In genomic region chr2:144446136-144446535, GRCh38 we compare ENCODE assay signal across 27 cellular contexts.
DNase-seq lines count a peak whose midpoint lies in the region; ATAC-seq and TF ChIP-seq lines count a peak whose summit lies in the region.
"Had no signal": no experiment of that assay in that cellular context is flagged by ENCODE, and none has a peak within 500 bp of the region (broad histone marks: within the 10 kb centered on the region; RNA-seq: fewer than 3 reads in every experiment).

No MANE protein-coding gene starts in this region.

- TF ChIP-seq CTCF in dorsolateral prefrontal cortex (IDR thresholded peaks at IDR 0.05 in 54 of 56, conservative IDR thresholded peaks at IDR 0.05 in 2 of 56; ENCODE audit: low read depth in 1 of 56, partially characterized antibody in 56 of 56): no peak
- TF ChIP-seq CTCF in neural crest cell (conservative IDR thresholded peaks at IDR 0.05): no peak
- TF ChIP-seq CTCF in MCF 10A (IDR thresholded peaks at IDR 0.05; ENCODE audit: unreplicated experiment): no peak

- H3K27ac Mint-ChIP-seq in stimulated activated naive CD8-positive, alpha-beta T cell treated with anti-CD3 and anti-CD28 coated beads, Interleukin-15, Interleukin-2, amounts not matched to agents 100 ng/mL and 50 ng/mL, for 24 hours: peak overlapping the region; percentile 46
- no peak overlapping the region for H3K27ac Mint-ChIP-seq in stimulated activated naive CD8-positive, alpha-beta T cell treated with anti-CD3 and anti-CD28 coated beads, Interleukin-15, amount 100 ng/mL, for 72 hours
- no peak overlapping the region for H3K27ac Mint-ChIP-seq in neural crest cell (ENCODE audit: unreplicated experiment)
- H3K27ac Mint-ChIP-seq in MCF 10A (ENCODE audit: low read depth, unreplicated experiment): no peak overlapping the region
- H3K27ac Mint-ChIP-seq: activated CD4-positive, alpha-beta T cell treated with anti-CD3 and anti-CD28 coated beads for 36 hours; activated CD8-positive, alpha-beta T cell treated with anti-CD3 and anti-CD28 coated beads, Interleukin-2, amount 10 ng/mL, durations not matched to agents 7 days and 5 days; activated naive CD4-positive, alpha-beta T cell treated with anti-CD3 and anti-CD28 coated beads, Interleukin-2, amount 10 ng/mL, durations not matched to agents 7 days and 5 days; activated T-helper 17 cell treated with anti-CD3 and anti-CD28 coated beads, Interleukin-2, amount 50 U/mL, for 72 hours; stimulated activated memory B cell treated with anti-CD40 and anti-IgM and Interleukin-4, amounts not matched to agents 10 μg/mL and 1 μg/mL and 100 μg/mL, for 72 hours had no signal

- BruUV-seq in MCF 10A (replicated peaks; lab: Mats Ljungman, UMichigan): no TSS peak

- H3K4me3 Mint-ChIP-seq in stimulated activated naive CD8-positive, alpha-beta T cell treated with anti-CD3 and anti-CD28 coated beads, Interleukin-15, Interleukin-2, amounts not matched to agents 100 ng/mL and 50 ng/mL, for 24 hours: no peak overlapping the region
- no peak overlapping the region for H3K4me3 Mint-ChIP-seq in stimulated activated naive CD8-positive, alpha-beta T cell treated with anti-CD3 and anti-CD28 coated beads, Interleukin-15, amount 100 ng/mL, for 72 hours
- H3K4me3 Mint-ChIP-seq in neural crest cell (peak overlapping the region; percentile 2), MCF 10A (ENCODE audit: unreplicated experiment) (no peak overlapping the region)
- H3K4me3 Mint-ChIP-seq: activated CD4-positive, alpha-beta T cell treated with anti-CD3 and anti-CD28 coated beads for 36 hours; activated CD8-positive, alpha-beta T cell treated with anti-CD3 and anti-CD28 coated beads, Interleukin-2, amount 10 ng/mL, durations not matched to agents 7 days and 5 days; activated naive CD4-positive, alpha-beta T cell treated with anti-CD3 and anti-CD28 coated beads, Interleukin-2, amount 10 ng/mL, durations not matched to agents 7 days and 5 days; activated T-helper 17 cell treated with anti-CD3 and anti-CD28 coated beads, Interleukin-2, amount 50 U/mL, for 72 hours; CD8-positive, alpha-beta memory T cell; stimulated activated memory B cell treated with anti-CD40 and anti-IgM and Interleukin-4, amounts not matched to agents 10 μg/mL and 1 μg/mL and 100 μg/mL, for 72 hours had no signal

- no peak overlapping the region for H3K4me3 ChIP-seq in dorsolateral prefrontal cortex
- H3K4me3 ChIP-seq: breast epithelium, Peyer's patch, psoas muscle, thoracic aorta had no signal

- peaks cover 59% of the 10 kb centered on the region for H3K4me1 Mint-ChIP-seq in stimulated activated naive CD8-positive, alpha-beta T cell treated with anti-CD3 and anti-CD28 coated beads, Interleukin-15, Interleukin-2, amounts not matched to agents 100 ng/mL and 50 ng/mL, for 24 hours (ENCODE audit: low read depth)
- peaks cover 16% of the 10 kb centered on the region for H3K4me1 Mint-ChIP-seq in stimulated activated naive CD8-positive, alpha-beta T cell treated with anti-CD3 and anti-CD28 coated beads, Interleukin-15, amount 100 ng/mL, for 72 hours
- peaks cover 69% of the 10 kb centered on the region for H3K4me1 Mint-ChIP-seq in neural crest cell
- peaks cover 3% of the 10 kb centered on the region for H3K4me1 Mint-ChIP-seq in MCF 10A (ENCODE audit: insufficient read depth, unreplicated experiment)
- H3K4me1 Mint-ChIP-seq: activated naive CD4-positive, alpha-beta T cell treated with anti-CD3 and anti-CD28 coated beads, Interleukin-2, amount 10 ng/mL, durations not matched to agents 7 days and 5 days; activated T-helper 17 cell treated with anti-CD3 and anti-CD28 coated beads, Interleukin-2, amount 50 U/mL, for 72 hours had no signal

- CTCF ChIA-PET in MCF 10A (lab: Yijun Ruan, JAX): interaction anchor here (0.6 kb wide), 1 partner anchor 395 kb away, joined by 3 read pairs; no protein-coding TSS in a partner anchor

- no peak for DNase-seq in stimulated activated naive CD8-positive, alpha-beta T cell treated with anti-CD3 and anti-CD28 coated beads, Interleukin-15, amount 100 ng/mL, for 72 hours
- no peak for DNase-seq in dorsolateral prefrontal cortex
- no peak for DNase-seq in neural crest cell (ENCODE audit: low read depth, low spot score)
- no peak for DNase-seq in MCF 10A (ENCODE audit: unreplicated experiment)
- no peak for DNase-seq in T-helper 2 cell
- DNase-seq: activated CD4-positive, alpha-beta T cell treated with anti-CD3 and anti-CD28 coated beads for 36 hours; activated CD8-positive, alpha-beta T cell treated with anti-CD3 and anti-CD28 coated beads, Interleukin-2, amount 10 ng/mL, durations not matched to agents 7 days and 5 days; activated naive CD4-positive, alpha-beta T cell treated with anti-CD3 and anti-CD28 coated beads, Interleukin-2, amount 10 ng/mL, durations not matched to agents 7 days and 5 days; amygdala; CD8-positive, alpha-beta memory T cell; DMS 273 treated with DMSO at 0.1 percent for 48 hours; effector CD8-positive, alpha-beta T cell; H7; IMR-90; NCI-H82; nucleus accumbens; Peyer's patch; psoas muscle; SHP77 had no signal

- H3K27ac ChIP-seq in dorsolateral prefrontal cortex: peak overlapping the region in 58 of 59 donors; percentile 3 to 99 (median 96)
- H3K27ac ChIP-seq: breast epithelium, psoas muscle, thoracic aorta had no signal

- H3K27me3 Mint-ChIP-seq in stimulated activated naive CD8-positive, alpha-beta T cell treated with anti-CD3 and anti-CD28 coated beads, Interleukin-15, Interleukin-2, amounts not matched to agents 100 ng/mL and 50 ng/mL, for 24 hours: no peaks in the 10 kb centered on the region
- H3K27me3 Mint-ChIP-seq in stimulated activated naive CD8-positive, alpha-beta T cell treated with anti-CD3 and anti-CD28 coated beads, Interleukin-15, amount 100 ng/mL, for 72 hours: no peaks in the 10 kb centered on the region
- H3K27me3 Mint-ChIP-seq in neural crest cell (ENCODE audit: low read depth): no peaks in the 10 kb centered on the region
- no peaks in the 10 kb centered on the region for H3K27me3 Mint-ChIP-seq in MCF 10A (ENCODE audit: insufficient read depth, unreplicated experiment)
- H3K27me3 Mint-ChIP-seq: activated naive CD4-positive, alpha-beta T cell treated with anti-CD3 and anti-CD28 coated beads, Interleukin-2, amount 10 ng/mL, durations not matched to agents 7 days and 5 days; activated T-helper 17 cell treated with anti-CD3 and anti-CD28 coated beads, Interleukin-2, amount 50 U/mL, for 72 hours; stimulated activated memory B cell treated with anti-CD40 and anti-IgM and Interleukin-4, amounts not matched to agents 10 μg/mL and 1 μg/mL and 100 μg/mL, for 72 hours had no signal

- H3K36me3 Mint-ChIP-seq in stimulated activated naive CD8-positive, alpha-beta T cell treated with anti-CD3 and anti-CD28 coated beads, Interleukin-15, Interleukin-2, amounts not matched to agents 100 ng/mL and 50 ng/mL, for 24 hours (ENCODE audit: low read depth): peaks cover 20% of the 10 kb centered on the region
- H3K36me3 Mint-ChIP-seq in neural crest cell (ENCODE audit: low read depth) (peaks cover 21% of the 10 kb centered on the region), MCF 10A (ENCODE audit: insufficient read depth, unreplicated experiment) (peaks cover 7% of the 10 kb centered on the region)
- H3K36me3 Mint-ChIP-seq: activated naive CD4-positive, alpha-beta T cell treated with anti-CD3 and anti-CD28 coated beads, Interleukin-2, amount 10 ng/mL, durations not matched to agents 7 days and 5 days had no signal

- POLR2A ChIA-PET in MCF 10A (lab: Yijun Ruan, JAX): no interaction called here

- no peaks in the 10 kb centered on the region for H3K9me3 Mint-ChIP-seq in stimulated activated naive CD8-positive, alpha-beta T cell treated with anti-CD3 and anti-CD28 coated beads, Interleukin-15, Interleukin-2, amounts not matched to agents 100 ng/mL and 50 ng/mL, for 24 hours
- H3K9me3 Mint-ChIP-seq in stimulated activated naive CD8-positive, alpha-beta T cell treated with anti-CD3 and anti-CD28 coated beads, Interleukin-15, amount 100 ng/mL, for 72 hours: no peaks in the 10 kb centered on the region
- H3K9me3 Mint-ChIP-seq in neural crest cell (no peaks in the 10 kb centered on the region), MCF 10A (ENCODE audit: unreplicated experiment) (no peaks in the 10 kb centered on the region)
- H3K9me3 Mint-ChIP-seq: activated naive CD4-positive, alpha-beta T cell treated with anti-CD3 and anti-CD28 coated beads, Interleukin-2, amount 10 ng/mL, durations not matched to agents 7 days and 5 days; activated T-helper 17 cell treated with anti-CD3 and anti-CD28 coated beads, Interleukin-2, amount 50 U/mL, for 72 hours; CD8-positive, alpha-beta memory T cell; stimulated activated memory B cell treated with anti-CD40 and anti-IgM and Interleukin-4, amounts not matched to agents 10 μg/mL and 1 μg/mL and 100 μg/mL, for 72 hours had no signal

- intact Hi-C loops in dorsolateral prefrontal cortex (cut with DNase I) (no loop called here), MCF 10A (cut with micrococcal nuclease) (no loop called here)

- H3K27me3 ChIP-seq in dorsolateral prefrontal cortex: no peaks in the 10 kb centered on the region
- H3K27me3 ChIP-seq: breast epithelium, Peyer's patch had no signal

- no peak for ATAC-seq in stimulated activated naive CD8-positive, alpha-beta T cell treated with anti-CD3 and anti-CD28 coated beads, Interleukin-15, amount 100 ng/mL, for 72 hours
- ATAC-seq in GM21360 (IDR thresholded peaks at IDR 0.05; ENCODE audit: unreplicated experiment) (no peak), GM21447 (IDR thresholded peaks at IDR 0.05; ENCODE audit: unreplicated experiment) (no peak)
- ATAC-seq: activated CD4-positive, alpha-beta T cell treated with anti-CD3 and anti-CD28 coated beads for 36 hours; activated CD8-positive, alpha-beta T cell treated with anti-CD3 and anti-CD28 coated beads, Interleukin-2, amount 10 ng/mL, durations not matched to agents 7 days and 5 days; activated T-helper 17 cell treated with anti-CD3 and anti-CD28 coated beads, Interleukin-2, amount 50 U/mL, for 72 hours; left lobe of liver; psoas muscle; stimulated activated memory B cell treated with anti-CD40 and anti-IgM and Interleukin-4, amounts not matched to agents 10 μg/mL and 1 μg/mL and 100 μg/mL, for 72 hours had no signal
